Comparison of ENCODE assay signal across 1 cellular context in the genomic region with DNA sequence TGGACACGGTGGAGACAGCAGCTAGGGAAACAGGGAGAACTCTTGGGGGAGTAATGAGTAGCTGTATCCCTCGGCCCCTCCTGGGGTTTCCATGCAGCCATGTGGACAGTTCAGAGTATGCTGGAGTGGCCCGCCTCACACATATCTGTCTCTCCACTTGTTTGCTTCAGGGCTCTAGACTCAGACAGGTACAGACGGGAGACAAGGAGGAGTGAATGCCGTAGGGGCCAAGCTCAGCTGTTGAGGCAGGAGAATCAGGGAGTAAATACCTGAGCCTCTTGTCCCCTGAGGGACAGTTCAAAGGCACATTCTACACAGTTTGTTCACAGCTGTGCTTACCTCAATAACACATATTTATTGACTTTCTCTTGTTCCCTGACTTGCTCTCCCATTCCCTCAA.
TF ChIP-seq lines count a peak whose summit lies in the region.

No MANE protein-coding gene starts in this region.

TF ChIP-seq in GM23338, 12 proteins besides CTCF, POLR2A, EP300 and RAD21 (continued from another document):
- TF ChIP-seq ZNF462 (CRISPR knock-in tag; IDR thresholded peaks at IDR 0.05) (no peak), EZH2phosphoT487 (IDR thresholded peaks at IDR 0.05; ENCODE audit: unreplicated experiment) (no peak), CREB1 (CRISPR knock-in tag; IDR thresholded peaks at IDR 0.05; ENCODE audit: low read depth) (no peak), ZNF114 (CRISPR knock-in tag; IDR thresholded peaks at IDR 0.05) (no peak), JUNB (IDR thresholded peaks at IDR 0.05; ENCODE audit: unreplicated experiment) (no peak)
TF ChIP-seq in GM23338: peak in this region for 0.
